Comparison of ENCODE assay signal across 1 cellular context in genomic region chr10:111479966-111480365, GRCh38.
TF ChIP-seq lines count a peak whose summit lies in the region.

No MANE protein-coding gene starts in this region.

TF ChIP-seq in GM23338, 12 proteins besides CTCF, POLR2A, EP300 and RAD21 (continued from another document):
- TF ChIP-seq ZNF462 (CRISPR knock-in tag; IDR thresholded peaks at IDR 0.05): no peak
- TF ChIP-seq STAT1 (IDR thresholded peaks at IDR 0.05; ENCODE audit: unreplicated experiment): no peak
- no peak for TF ChIP-seq ETS1 (IDR thresholded peaks at IDR 0.05)
- no peak for TF ChIP-seq NANOG (IDR thresholded peaks at IDR 0.05; ENCODE audit: borderline replicate concordance)
- no peak for TF ChIP-seq EZH2 (IDR thresholded peaks at IDR 0.05; ENCODE audit: low read depth, unreplicated experiment)
- TF ChIP-seq CREB1 (CRISPR knock-in tag; IDR thresholded peaks at IDR 0.05; ENCODE audit: low read depth): no peak
- TF ChIP-seq ZNF331 (CRISPR knock-in tag; IDR thresholded peaks at IDR 0.05; ENCODE audit: low read depth): no peak
- no peak for TF ChIP-seq ZNF114 (CRISPR knock-in tag; IDR thresholded peaks at IDR 0.05)
